Comparison of ENCODE assay signal across 30 cellular contexts in the genomic region with DNA sequence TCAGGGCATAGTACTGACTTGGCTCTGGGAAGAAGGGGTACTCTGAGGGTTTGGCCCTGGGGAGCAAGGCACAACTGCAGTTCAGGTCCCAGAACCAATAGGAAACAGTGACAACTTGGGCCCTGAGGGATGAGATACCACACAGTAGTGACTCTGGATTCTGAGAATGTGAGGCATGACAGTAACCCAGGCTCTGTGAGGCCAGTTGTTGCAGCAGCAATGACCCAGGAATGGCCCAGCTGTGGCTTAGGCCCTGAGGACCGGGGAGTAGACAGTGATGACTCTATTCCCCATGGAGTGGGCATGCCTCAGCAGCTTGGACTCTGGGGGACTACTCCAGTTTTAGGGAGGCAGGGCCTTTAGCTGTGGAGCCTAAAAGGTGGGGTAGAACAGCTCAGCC.
"Had no signal": no experiment of that assay in that cellular context is flagged by ENCODE, and none has a peak within 500 bp of the region (broad histone marks: within the 10 kb centered on the region; RNA-seq: fewer than 3 reads in every experiment).

No MANE protein-coding gene starts in this region.

- H3K4me1 Mint-ChIP-seq: activated B cell treated with CpG ODN at 0.5 μM for 24 hours; activated T-helper 17 cell treated with anti-CD3 and anti-CD28 coated beads, Interleukin-2, amount 50 U/mL, for 72 hours; T-helper 17 cell had no signal

- H3K36me3 ChIP-seq: esophagus squamous epithelium, gastroesophageal sphincter, WERI-Rb-1 had no signal

- H3K27ac ChIP-seq: body of pancreas, epithelial cell of prostate, esophagus squamous epithelium, gastroesophageal sphincter, WERI-Rb-1 had no signal

- H3K27ac Mint-ChIP-seq: activated B cell treated with CpG ODN at 0.5 μM for 24 hours; activated CD8-positive, alpha-beta T cell treated with anti-CD3 and anti-CD28 coated beads for 36 hours; activated naive CD8-positive, alpha-beta T cell; activated T-helper 17 cell treated with anti-CD3 and anti-CD28 coated beads, Interleukin-2, amount 50 U/mL, for 72 hours; T-helper 17 cell; T-helper 2 cell treated with Interferon-gamma antibody and Interleukin-4, amounts not matched to agents 5 μg/mL and 100 μg/mL, for 36 hours had no signal

- DNase-seq: activated B cell treated with CpG ODN at 0.5 μM for 24 hours; activated CD4-positive, alpha-beta T cell treated with anti-CD3 and anti-CD28 coated beads for 48 hours; activated CD4-positive, alpha-beta T cell treated with anti-CD3 and anti-CD28 coated beads, Interleukin-2, amount 50 U/mL, for 1 hour; activated CD4-positive, alpha-beta T cell treated with anti-CD3 and anti-CD28 coated beads, Interleukin-2, amount 50 U/mL, for 48 hours; activated CD8-positive, alpha-beta memory T cell treated with anti-CD3 and anti-CD28 coated beads for 24 hours; activated CD8-positive, alpha-beta T cell treated with anti-CD3 and anti-CD28 coated beads for 36 hours; activated effector memory CD4-positive, alpha-beta T cell treated with Interleukin-2 at 50 U/mL for 16 hours; activated gamma-delta T cell treated with Interleukin-2 at 50 U/mL for 16 hours; activated naive CD4-positive, alpha-beta T cell treated with anti-CD3 and anti-CD28 coated beads, Interleukin-2, amount 50 U/mL, for 16 hours; activated naive CD4-positive, alpha-beta T cell treated with Interleukin-2 at 50 U/mL for 16 hours; activated T-cell treated with anti-CD3 and anti-CD28 coated beads, Interleukin-2, amount 50 U/mL, for 4 hours; amygdala; aorta; body of pancreas; caudate nucleus; cortex of kidney; dermis blood vessel endothelial cell; effector CD4-positive, alpha-beta T cell; esophagus squamous epithelium; foreskin melanocyte; T-helper 1 cell; T-helper 17 cell; T1000; WERI-Rb-1 had no signal

- H3K27me3 ChIP-seq: body of pancreas, gastroesophageal sphincter had no signal

- H3K4me3 Mint-ChIP-seq: activated B cell treated with CpG ODN at 0.5 μM for 24 hours; activated CD8-positive, alpha-beta T cell treated with anti-CD3 and anti-CD28 coated beads for 36 hours; activated naive CD8-positive, alpha-beta T cell; activated T-cell treated with anti-CD3 and anti-CD28 coated beads, Interleukin-2, amount 50 U/mL, for 4 hours; activated T-helper 17 cell treated with anti-CD3 and anti-CD28 coated beads, Interleukin-2, amount 50 U/mL, for 72 hours; T-helper 17 cell; T-helper 2 cell treated with Interferon-gamma antibody and Interleukin-4, amounts not matched to agents 5 μg/mL and 100 μg/mL, for 36 hours had no signal

- H3K4me3 ChIP-seq: body of pancreas, esophagus squamous epithelium, gastroesophageal sphincter had no signal

- H3K4me1 ChIP-seq: body of pancreas, esophagus squamous epithelium, gastroesophageal sphincter had no signal

- ATAC-seq: activated CD4-positive, CD25-positive, alpha-beta regulatory T cell treated with anti-CD3 and anti-CD28 coated beads, Interleukin-2, amount 50 U/mL, for 24 hours; activated CD8-positive, alpha-beta T cell treated with anti-CD3 and anti-CD28 coated beads for 36 hours; activated T-cell treated with anti-CD3 and anti-CD28 coated beads, Interleukin-2, amount 50 U/mL, for 4 hours; activated T-helper 17 cell treated with anti-CD3 and anti-CD28 coated beads, Interleukin-2, amount 50 U/mL, for 72 hours; body of pancreas; gastroesophageal sphincter; T-helper 17 cell had no signal
